ENCODE assay signal across 18 cellular contexts in genomic region chrX:136620780-136621179, GRCh38. TPM values are rescaled to one million over a fixed set of nuclear protein-coding genes. Genes with fewer than 3 reads are reported as not detected.
"Had no signal": no experiment of that assay in that cellular context is flagged by ENCODE, and none has a peak within 500 bp of the region (broad histone marks: within the 10 kb centered on the region; RNA-seq: fewer than 3 reads in every experiment).

No MANE protein-coding gene starts in this region.

- H3K4me1 ChIP-seq: colonic mucosa, heart left ventricle, right atrium auricular region had no signal

- H3K4me3 ChIP-seq: colonic mucosa, heart left ventricle, lung, right atrium auricular region had no signal

- H3K27me3 Mint-ChIP-seq: naive thymus-derived CD4-positive, alpha-beta T cell had no signal

- H3K27me3 ChIP-seq: colonic mucosa, right atrium auricular region had no signal

- ATAC-seq: heart left ventricle, left colon, Right ventricle myocardium inferior had no signal

- H3K36me3 ChIP-seq: colonic mucosa, heart left ventricle, right atrium auricular region had no signal

- H3K9me3 ChIP-seq: colonic mucosa, heart left ventricle, right atrium auricular region, SK-N-SH had no signal

- H3K4me2 ChIP-seq: SK-N-SH had no signal

- DNase-seq: activated CD4-positive, alpha-beta T cell treated with anti-CD3 and anti-CD28 coated beads for 1 hour; caudate nucleus; colonic mucosa; heart left ventricle; left colon; naive thymus-derived CD4-positive, alpha-beta T cell; nucleus accumbens; SK-N-SH; small intestine; substantia nigra; T-helper 9 cell; trophoblast cell had no signal

- H3K9me2 ChIP-seq: SK-N-SH had no signal

- H3K9ac ChIP-seq: SK-N-SH had no signal

- H3K27ac ChIP-seq: colonic mucosa, heart left ventricle, right atrium auricular region had no signal

RNA-seq across cellular contexts. Expression of gene CD40LG, which starts 27.2 kb away (rescaled TPM):
- total RNA-seq: endothelial cell of umbilical vein, frontal cortex, posterior vena cava, Right ventricle myocardium inferior had no signal
- polyA plus RNA-seq: endothelial cell of umbilical vein, SK-N-SH had no signal
